Comparison of ENCODE assay signal across 21 cellular contexts in genomic region chr10:102656791-102657371, GRCh38. TPM values are rescaled to one million over a fixed set of nuclear protein-coding genes. Genes with fewer than 3 reads are reported as not detected.
DNase-seq lines count a peak whose midpoint lies in the region; ATAC-seq, FAIRE-seq and TF ChIP-seq lines count a peak whose summit lies in the region.
"Had no signal": no experiment of that assay in that cellular context is flagged by ENCODE, and none has a peak within 500 bp of the region (broad histone marks: within the 10 kb centered on the region; RNA-seq: fewer than 3 reads in every experiment).

No MANE protein-coding gene starts in this region.

- no peaks in the 10 kb centered on the region for H3K9me3 ChIP-seq in heart right ventricle
- no peaks in the 10 kb centered on the region for H3K9me3 ChIP-seq in parathyroid adenoma (ENCODE audit: control insufficient read depth, low read length)
- H3K9me3 ChIP-seq in aorta (ENCODE audit: control insufficient read depth, low read length) = no peaks in the 10 kb centered on the region
- H3K9me3 ChIP-seq: ascending aorta had no signal

- H3K4me1 ChIP-seq in heart right ventricle (peaks cover 21 to 76% (median 56%) of the 10 kb centered on the region in 9 donors), parathyroid adenoma (peaks cover 26% of the 10 kb centered on the region), aorta (ENCODE audit: control insufficient read depth in 1 of 2, insufficient read depth in 2 of 2, low read length in 2 of 2) (no peaks in the 10 kb centered on the region)

- ATAC-seq in heart right ventricle (no peak), left ventricle myocardium superior (no peak), aorta (ENCODE audit: low FRiP score) (peak; percentile 19), HG02763 (IDR thresholded peaks at IDR 0.05; ENCODE audit: unreplicated experiment) (no peak)
- ATAC-seq: sciatic nerve had no signal

- H3K27ac ChIP-seq in heart right ventricle (peak overlapping the region in 8 of 10 donors; percentile 35 to 77 (median 71)), parathyroid adenoma (peak overlapping the region; percentile 52), aorta (ENCODE audit: low read depth in 1 of 2, low read length in 2 of 2) (no peak overlapping the region)

- no peak overlapping the region for H3K9ac ChIP-seq in parathyroid adenoma

- no peak overlapping the region for H3K4me2 ChIP-seq in parathyroid adenoma (ENCODE audit: low read length)

- no peak overlapping the region for H2AFZ ChIP-seq in parathyroid adenoma

- H3K36me3 ChIP-seq in heart right ventricle (peaks cover 0 to 76% (median 43%) of the 10 kb centered on the region in 9 donors), parathyroid adenoma (ENCODE audit: control insufficient read depth, insufficient read depth, low read length) (no peaks in the 10 kb centered on the region), aorta (ENCODE audit: control insufficient read depth in 1 of 2, insufficient read depth in 2 of 2, low read length in 1 of 2) (peaks cover 0 to 11% of the 10 kb centered on the region in 2 donors)

- H3K27me3 ChIP-seq in heart right ventricle (no peaks in the 10 kb centered on the region), parathyroid adenoma (ENCODE audit: control insufficient read depth, insufficient read depth, low read length) (no peaks in the 10 kb centered on the region), aorta (ENCODE audit: control insufficient read depth in 1 of 2, insufficient read depth in 2 of 2, low read length in 1 of 2) (no peaks in the 10 kb centered on the region)
- H3K27me3 ChIP-seq: ascending aorta had no signal

- intact Hi-C loops in heart right ventricle (cut with DNase I) (no loop called here), cardiac septum (cut with DNase I) (no loop called here), left ventricle myocardium superior (cut with micrococcal nuclease) (no loop called here), aorta (cut with DNase I) (no loop called here)

- peaks cover 16% of the 10 kb centered on the region for H3K79me2 ChIP-seq in parathyroid adenoma

- 91 to 92% methylated on average over 42 of the region's 42 CpGs for WGBS in heart right ventricle, 2 donors
- WGBS in aorta, 2 donors = 90 to 91% methylated on average over 38 to 42 of the region's 42 CpGs

- no peak for TF ChIP-seq CTCF in heart right ventricle (IDR thresholded peaks at IDR 0.05)
- TF ChIP-seq CTCF in parathyroid adenoma (IDR thresholded peaks at IDR 0.05) = no peak

- no peak for FAIRE-seq in H54 (lab: Jason Lieb, UNC)
- FAIRE-seq: G401.6, GM12892, TTC549 had no signal

- H3K4me3 ChIP-seq in heart right ventricle (no peak overlapping the region), parathyroid adenoma (ENCODE audit: low read depth, low read length) (no peak overlapping the region), aorta (ENCODE audit: low read length in 2 of 2) (no peak overlapping the region)
- H3K4me3 ChIP-seq: ascending aorta had no signal

- DNase-seq in heart right ventricle (no peak), cardiac septum (ENCODE audit: low spot score) (no peak), left ventricle myocardium superior (peak; percentile 26), aorta (no peak), SHP77 treated with DMSO at 0.1 percent for 48 hours (lab: John Stamatoyannopoulos, UW) (no peak), H54 (ENCODE audit: insufficient read length, low spot score) (no peak)
- DNase-seq: activated CD8-positive, alpha-beta memory T cell treated with anti-CD3 and anti-CD28 coated beads for 24 hours; activated effector memory CD4-positive, alpha-beta T cell treated with anti-CD3 and anti-CD28 coated beads, Interleukin-2, amount 50 U/mL, for 16 hours; Calu3; H9; NCI-H2029 treated with DMSO at 0.1 percent for 48 hours; NCI-H69; nephron progenitor cell; stimulated activated CD4-positive, alpha-beta T cell treated with anti-CD3 and anti-CD28 coated beads, Interleukin-4, amount 100 ng/mL, for 24 hours had no signal

- TF ChIP-seq POLR2A in H54 (IDR thresholded peaks at IDR 0.05; ENCODE audit: low read depth, low read length) = no peak

RNA-seq across cellular contexts. Expression of gene TRIM8, which starts 12.6 kb away (rescaled TPM):
- 100 to 1,000 TPM in 4 of 10 donors, 10 to 100 TPM in 6; 82.6 to 147 (median 90.4) TPM for total RNA-seq in heart right ventricle
- 10 to 100 TPM; 27.9 to 67.0 TPM for polyA plus RNA-seq in heart right ventricle
- 99.6 TPM for total RNA-seq in cardiac septum
- total RNA-seq in left ventricle myocardium superior = 117 TPM
- 100 to 1,000 TPM; 126 to 189 TPM for total RNA-seq in aorta
- polyA plus RNA-seq in aorta = 10 to 100 TPM; 40.6 to 72.4 TPM

RNA-seq across cellular contexts. Expression of gene ARL3, which starts 57.3 kb away (rescaled TPM):
- total RNA-seq in heart right ventricle = 10 to 100 TPM; 10.9 to 17.8 (median 13.6) TPM
- polyA plus RNA-seq in heart right ventricle = 10 to 100 TPM in 1 of 2 donors, 1 to 10 TPM in 1; 5.0 to 15.8 TPM
- total RNA-seq in cardiac septum = 13.1 TPM
- total RNA-seq in left ventricle myocardium superior = 13.6 TPM
- 1 to 10 TPM; 8.2 to 8.6 TPM for total RNA-seq in aorta
- polyA plus RNA-seq in aorta = 10 to 100 TPM; 17.3 to 18.9 TPM

RNA-seq across cellular contexts. Expression of gene SFXN2, which starts 57.6 kb away (rescaled TPM):
- total RNA-seq in heart right ventricle (1 to 10 TPM in 9 of 10 donors, under 1 TPM in 1; 0.89 to 4.5 (median 2.3) TPM), cardiac septum (2.8 TPM), left ventricle myocardium superior (1.5 TPM), aorta (1 to 10 TPM; 5.1 to 8.3 TPM)
- polyA plus RNA-seq in heart right ventricle (1 to 10 TPM; 2.5 to 4.3 TPM), aorta (1 to 10 TPM; 3.2 to 3.5 TPM)

Comparison
In these comparisons a context has a peak if more than half of its experiments do, and no peak if none do; other contexts are left out.
1. H3K27ac ChIP-seq: peak in heart right ventricle (8 of 10) and parathyroid adenoma (single experiment); none in aorta (0 of 2).